ENCODE assay signal across 1 cellular context in genomic region chr3:58463181-58463941, GRCh38.
TF ChIP-seq lines count a peak whose summit lies in the region.

No MANE protein-coding gene starts in this region.

TF ChIP-seq in SK-N-SH, 30 proteins besides CTCF, POLR2A, EP300 and RAD21 (continued from another document):
- TF ChIP-seq FOXM1 (IDR thresholded peaks at IDR 0.05; ENCODE audit: low read depth), result no peak
- TF ChIP-seq POLR2AphosphoS5 (IDR thresholded peaks at IDR 0.05; ENCODE audit: low read depth, low read length), result no peak
- TF ChIP-seq MAX (IDR thresholded peaks at IDR 0.05; ENCODE audit: low read depth), result peak; percentile 78
- TF ChIP-seq RXRA (IDR thresholded peaks at IDR 0.05; ENCODE audit: borderline replicate concordance, low read depth), result no peak
- peak; percentile 77 for TF ChIP-seq SMC3 (IDR thresholded peaks at IDR 0.05; ENCODE audit: low read depth, low read length)
- no peak for TF ChIP-seq TEAD4 (IDR thresholded peaks at IDR 0.05; ENCODE audit: borderline replicate concordance, insufficient read depth)
